In the genomic region with DNA sequence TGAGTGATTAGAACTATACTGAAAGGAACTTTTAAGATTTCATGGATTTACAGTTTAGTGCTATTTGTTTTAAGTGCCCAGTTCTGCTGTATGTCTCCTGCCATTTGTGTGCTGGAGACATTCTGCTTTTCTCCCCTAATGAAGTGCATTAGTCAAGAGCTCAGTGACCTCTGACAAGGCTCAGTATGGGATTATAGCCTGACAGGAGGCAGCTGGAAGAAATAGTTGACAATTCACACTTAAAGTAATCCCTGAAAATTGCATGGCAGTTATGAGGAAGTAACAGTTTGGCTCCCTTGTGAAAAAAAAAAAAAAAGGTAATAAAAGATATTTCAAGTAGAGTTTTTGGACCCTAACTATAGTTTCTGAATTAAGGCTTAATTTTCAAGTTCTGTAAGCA, we compare ENCODE assay signal across 1 cellular context.
TF ChIP-seq lines count a peak whose summit lies in the region.

No MANE protein-coding gene starts in this region.

TF ChIP-seq in HEK293, 187 proteins besides CTCF, POLR2A, EP300 and RAD21 (continued from another document and continues in another):
- TF ChIP-seq, protein P1, sequence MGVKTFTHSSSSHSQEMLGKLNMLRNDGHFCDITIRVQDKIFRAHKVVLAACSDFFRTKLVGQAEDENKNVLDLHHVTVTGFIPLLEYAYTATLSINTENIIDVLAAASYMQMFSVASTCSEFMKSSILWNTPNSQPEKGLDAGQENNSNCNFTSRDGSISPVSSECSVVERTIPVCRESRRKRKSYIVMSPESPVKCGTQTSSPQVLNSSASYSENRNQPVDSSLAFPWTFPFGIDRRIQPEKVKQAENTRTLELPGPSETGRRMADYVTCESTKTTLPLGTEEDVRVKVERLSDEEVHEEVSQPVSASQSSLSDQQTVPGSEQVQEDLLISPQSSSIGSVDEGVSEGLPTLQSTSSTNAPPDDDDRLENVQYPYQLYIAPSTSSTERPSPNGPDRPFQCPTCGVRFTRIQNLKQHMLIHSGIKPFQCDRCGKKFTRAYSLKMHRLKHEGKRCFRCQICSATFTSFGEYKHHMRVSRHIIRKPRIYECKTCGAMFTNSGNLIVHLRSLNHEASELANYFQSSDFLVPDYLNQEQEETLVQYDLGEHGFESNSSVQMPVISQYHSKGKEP (tag by site-specific recombination; IDR thresholded peaks at IDR 0.05): peak; percentile 81
- no peak for TF ChIP-seq ZNF600 (tag by site-specific recombination; IDR thresholded peaks at IDR 0.05)
- no peak for TF ChIP-seq ZNF610 (tag by site-specific recombination; IDR thresholded peaks at IDR 0.05; ENCODE audit: borderline replicate concordance)
- TF ChIP-seq, protein P2, sequence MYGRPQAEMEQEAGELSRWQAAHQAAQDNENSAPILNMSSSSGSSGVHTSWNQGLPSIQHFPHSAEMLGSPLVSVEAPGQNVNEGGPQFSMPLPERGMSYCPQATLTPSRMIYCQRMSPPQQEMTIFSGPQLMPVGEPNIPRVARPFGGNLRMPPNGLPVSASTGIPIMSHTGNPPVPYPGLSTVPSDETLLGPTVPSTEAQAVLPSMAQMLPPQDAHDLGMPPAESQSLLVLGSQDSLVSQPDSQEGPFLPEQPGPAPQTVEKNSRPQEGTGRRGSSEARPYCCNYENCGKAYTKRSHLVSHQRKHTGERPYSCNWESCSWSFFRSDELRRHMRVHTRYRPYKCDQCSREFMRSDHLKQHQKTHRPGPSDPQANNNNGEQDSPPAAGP (tag by site-specific recombination; IDR thresholded peaks at IDR 0.05): no peak
- TF ChIP-seq YY1 (tag by site-specific recombination; IDR thresholded peaks at IDR 0.05): no peak
- TF ChIP-seq, protein P3, sequence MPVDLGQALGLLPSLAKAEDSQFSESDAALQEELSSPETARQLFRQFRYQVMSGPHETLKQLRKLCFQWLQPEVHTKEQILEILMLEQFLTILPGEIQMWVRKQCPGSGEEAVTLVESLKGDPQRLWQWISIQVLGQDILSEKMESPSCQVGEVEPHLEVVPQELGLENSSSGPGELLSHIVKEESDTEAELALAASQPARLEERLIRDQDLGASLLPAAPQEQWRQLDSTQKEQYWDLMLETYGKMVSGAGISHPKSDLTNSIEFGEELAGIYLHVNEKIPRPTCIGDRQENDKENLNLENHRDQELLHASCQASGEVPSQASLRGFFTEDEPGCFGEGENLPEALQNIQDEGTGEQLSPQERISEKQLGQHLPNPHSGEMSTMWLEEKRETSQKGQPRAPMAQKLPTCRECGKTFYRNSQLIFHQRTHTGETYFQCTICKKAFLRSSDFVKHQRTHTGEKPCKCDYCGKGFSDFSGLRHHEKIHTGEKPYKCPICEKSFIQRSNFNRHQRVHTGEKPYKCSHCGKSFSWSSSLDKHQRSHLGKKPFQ (tag by site-specific recombination; IDR thresholded peaks at IDR 0.05): peak; percentile 93
- TF ChIP-seq PATZ1 (tag by site-specific recombination; IDR thresholded peaks at IDR 0.05): no peak
- no peak for TF ChIP-seq TSHZ1 (tag by site-specific recombination; IDR thresholded peaks at IDR 0.05; ENCODE audit: borderline replicate concordance)
- no peak for TF ChIP-seq ZNF221 (tag by site-specific recombination; IDR thresholded peaks at IDR 0.05; ENCODE audit: borderline replicate concordance)
- no peak for TF ChIP-seq ZNF202 (tag by site-specific recombination; IDR thresholded peaks at IDR 0.05; ENCODE audit: borderline replicate concordance)
- no peak for TF ChIP-seq SP7 (tag by site-specific recombination; IDR thresholded peaks at IDR 0.05)
- TF ChIP-seq ZNF223 (tag by site-specific recombination; IDR thresholded peaks at IDR 0.05): no peak
- TF ChIP-seq WT1 (tag by site-specific recombination; IDR thresholded peaks at IDR 0.05): peak; percentile 59
- no peak for TF ChIP-seq ZNF843 (tag by site-specific recombination; IDR thresholded peaks at IDR 0.05)
- no peak for TF ChIP-seq ZSCAN23 (tag by site-specific recombination; IDR thresholded peaks at IDR 0.05)
- TF ChIP-seq, protein P4, sequence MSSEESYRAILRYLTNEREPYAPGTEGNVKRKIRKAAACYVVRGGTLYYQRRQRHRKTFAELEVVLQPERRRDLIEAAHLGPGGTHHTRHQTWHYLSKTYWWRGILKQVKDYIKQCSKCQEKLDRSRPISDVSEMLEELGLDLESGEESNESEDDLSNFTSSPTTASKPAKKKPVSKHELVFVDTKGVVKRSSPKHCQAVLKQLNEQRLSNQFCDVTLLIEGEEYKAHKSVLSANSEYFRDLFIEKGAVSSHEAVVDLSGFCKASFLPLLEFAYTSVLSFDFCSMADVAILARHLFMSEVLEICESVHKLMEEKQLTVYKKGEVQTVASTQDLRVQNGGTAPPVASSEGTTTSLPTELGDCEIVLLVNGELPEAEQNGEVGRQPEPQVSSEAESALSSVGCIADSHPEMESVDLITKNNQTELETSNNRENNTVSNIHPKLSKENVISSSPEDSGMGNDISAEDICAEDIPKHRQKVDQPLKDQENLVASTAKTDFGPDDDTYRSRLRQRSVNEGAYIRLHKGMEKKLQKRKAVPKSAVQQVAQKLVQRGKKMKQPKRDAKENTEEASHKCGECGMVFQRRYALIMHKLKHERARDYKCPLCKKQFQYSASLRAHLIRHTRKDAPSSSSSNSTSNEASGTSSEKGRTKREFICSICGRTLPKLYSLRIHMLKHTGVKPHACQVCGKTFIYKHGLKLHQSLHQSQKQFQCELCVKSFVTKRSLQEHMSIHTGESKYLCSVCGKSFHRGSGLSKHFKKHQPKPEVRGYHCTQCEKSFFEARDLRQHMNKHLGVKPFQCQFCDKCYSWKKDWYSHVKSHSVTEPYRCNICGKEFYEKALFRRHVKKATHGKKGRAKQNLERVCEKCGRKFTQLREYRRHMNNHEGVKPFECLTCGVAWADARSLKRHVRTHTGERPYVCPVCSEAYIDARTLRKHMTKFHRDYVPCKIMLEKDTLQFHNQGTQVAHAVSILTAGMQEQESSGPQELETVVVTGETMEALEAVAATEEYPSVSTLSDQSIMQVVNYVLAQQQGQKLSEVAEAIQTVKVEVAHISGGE (tag by site-specific recombination; conservative IDR thresholded peaks at IDR 0.05; ENCODE audit: low read depth): no peak
- TF ChIP-seq, protein P5, sequence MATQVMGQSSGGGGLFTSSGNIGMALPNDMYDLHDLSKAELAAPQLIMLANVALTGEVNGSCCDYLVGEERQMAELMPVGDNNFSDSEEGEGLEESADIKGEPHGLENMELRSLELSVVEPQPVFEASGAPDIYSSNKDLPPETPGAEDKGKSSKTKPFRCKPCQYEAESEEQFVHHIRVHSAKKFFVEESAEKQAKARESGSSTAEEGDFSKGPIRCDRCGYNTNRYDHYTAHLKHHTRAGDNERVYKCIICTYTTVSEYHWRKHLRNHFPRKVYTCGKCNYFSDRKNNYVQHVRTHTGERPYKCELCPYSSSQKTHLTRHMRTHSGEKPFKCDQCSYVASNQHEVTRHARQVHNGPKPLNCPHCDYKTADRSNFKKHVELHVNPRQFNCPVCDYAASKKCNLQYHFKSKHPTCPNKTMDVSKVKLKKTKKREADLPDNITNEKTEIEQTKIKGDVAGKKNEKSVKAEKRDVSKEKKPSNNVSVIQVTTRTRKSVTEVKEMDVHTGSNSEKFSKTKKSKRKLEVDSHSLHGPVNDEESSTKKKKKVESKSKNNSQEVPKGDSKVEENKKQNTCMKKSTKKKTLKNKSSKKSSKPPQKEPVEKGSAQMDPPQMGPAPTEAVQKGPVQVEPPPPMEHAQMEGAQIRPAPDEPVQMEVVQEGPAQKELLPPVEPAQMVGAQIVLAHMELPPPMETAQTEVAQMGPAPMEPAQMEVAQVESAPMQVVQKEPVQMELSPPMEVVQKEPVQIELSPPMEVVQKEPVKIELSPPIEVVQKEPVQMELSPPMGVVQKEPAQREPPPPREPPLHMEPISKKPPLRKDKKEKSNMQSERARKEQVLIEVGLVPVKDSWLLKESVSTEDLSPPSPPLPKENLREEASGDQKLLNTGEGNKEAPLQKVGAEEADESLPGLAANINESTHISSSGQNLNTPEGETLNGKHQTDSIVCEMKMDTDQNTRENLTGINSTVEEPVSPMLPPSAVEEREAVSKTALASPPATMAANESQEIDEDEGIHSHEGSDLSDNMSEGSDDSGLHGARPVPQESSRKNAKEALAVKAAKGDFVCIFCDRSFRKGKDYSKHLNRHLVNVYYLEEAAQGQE (tag by site-specific recombination; IDR thresholded peaks at IDR 0.05): no peak
- TF ChIP-seq ZNF433 (tag by site-specific recombination; IDR thresholded peaks at IDR 0.05; ENCODE audit: low read depth): no peak
- no peak for TF ChIP-seq ZNF2 (tag by site-specific recombination; IDR thresholded peaks at IDR 0.05)
- no peak for TF ChIP-seq ZNF837 (tag by site-specific recombination; IDR thresholded peaks at IDR 0.05)
- no peak for TF ChIP-seq IKZF3 (tag by site-specific recombination; IDR thresholded peaks at IDR 0.05)
- no peak for TF ChIP-seq ATF2 (tag by site-specific recombination; IDR thresholded peaks at IDR 0.05; ENCODE audit: low read depth)
- TF ChIP-seq ZNF16 (tag by site-specific recombination; IDR thresholded peaks at IDR 0.05; ENCODE audit: low read depth): no peak
- no peak for TF ChIP-seq ZEB2 (tag by site-specific recombination; IDR thresholded peaks at IDR 0.05)
- TF ChIP-seq, protein P6, sequence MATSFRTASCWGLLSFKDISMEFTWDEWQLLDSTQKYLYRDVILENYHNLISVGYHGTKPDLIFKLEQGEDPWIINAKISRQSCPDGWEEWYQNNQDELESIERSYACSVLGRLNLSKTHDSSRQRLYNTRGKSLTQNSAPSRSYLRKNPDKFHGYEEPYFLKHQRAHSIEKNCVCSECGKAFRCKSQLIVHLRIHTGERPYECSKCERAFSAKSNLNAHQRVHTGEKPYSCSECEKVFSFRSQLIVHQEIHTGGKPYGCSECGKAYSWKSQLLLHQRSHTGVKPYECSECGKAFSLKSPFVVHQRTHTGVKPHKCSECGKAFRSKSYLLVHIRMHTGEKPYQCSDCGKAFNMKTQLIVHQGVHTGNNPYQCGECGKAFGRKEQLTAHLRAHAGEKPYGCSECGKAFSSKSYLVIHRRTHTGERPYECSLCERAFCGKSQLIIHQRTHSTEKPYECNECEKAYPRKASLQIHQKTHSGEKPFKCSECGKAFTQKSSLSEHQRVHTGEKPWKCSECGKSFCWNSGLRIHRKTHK (tag by site-specific recombination; IDR thresholded peaks at IDR 0.05): no peak
- TF ChIP-seq BCL11B (tag by site-specific recombination; IDR thresholded peaks at IDR 0.05; ENCODE audit: low read depth): no peak
- TF ChIP-seq ZNF426 (tag by site-specific recombination; IDR thresholded peaks at IDR 0.05): no peak
- no peak for TF ChIP-seq ZNF785 (tag by site-specific recombination; IDR thresholded peaks at IDR 0.05)
- TF ChIP-seq MZF1 (tag by site-specific recombination; IDR thresholded peaks at IDR 0.05; ENCODE audit: borderline replicate concordance): no peak
- TF ChIP-seq, protein P7, sequence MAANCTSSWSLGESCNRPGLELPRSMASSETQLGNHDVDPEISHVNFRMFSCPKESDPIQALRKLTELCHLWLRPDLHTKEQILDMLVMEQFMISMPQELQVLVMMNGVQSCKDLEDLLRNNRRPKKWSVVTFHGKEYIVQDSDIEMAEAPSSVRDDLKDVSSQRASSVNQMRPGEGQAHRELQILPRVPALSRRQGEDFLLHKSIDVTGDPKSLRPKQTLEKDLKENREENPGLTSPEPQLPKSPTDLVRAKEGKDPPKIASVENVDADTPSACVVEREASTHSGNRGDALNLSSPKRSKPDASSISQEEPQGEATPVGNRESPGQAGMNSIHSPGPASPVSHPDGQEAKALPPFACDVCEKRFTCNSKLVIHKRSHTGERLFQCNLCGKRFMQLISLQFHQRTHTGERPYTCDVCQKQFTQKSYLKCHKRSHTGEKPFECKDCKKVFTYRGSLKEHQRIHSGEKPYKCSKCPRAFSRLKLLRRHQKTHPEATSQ (tag by site-specific recombination; IDR thresholded peaks at IDR 0.05): no peak
